Comparison of ENCODE assay signal across 14 cellular contexts in the genomic region with DNA sequence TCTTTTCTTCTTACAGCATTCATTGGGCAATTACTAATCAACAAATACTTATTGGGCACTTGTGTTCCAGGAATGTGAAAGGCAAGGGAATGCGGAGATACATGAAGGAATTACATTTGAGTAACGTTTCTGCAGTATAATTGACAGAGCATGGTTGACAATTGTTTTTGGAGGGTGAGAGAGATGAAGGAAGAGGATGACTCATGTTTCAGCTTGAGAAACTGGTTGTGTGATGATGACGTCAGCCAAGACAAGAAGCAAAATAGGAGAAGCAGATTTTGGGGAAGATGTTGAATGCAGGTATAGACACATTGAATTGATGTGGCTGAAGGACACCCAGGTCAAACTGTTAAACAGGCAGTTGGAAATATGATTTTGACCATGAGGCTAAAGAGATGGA. TPM values are rescaled to one million over a fixed set of nuclear protein-coding genes. Genes with fewer than 3 reads are reported as not detected.
DNase-seq lines count a peak whose midpoint lies in the region; ATAC-seq, FAIRE-seq and TF ChIP-seq lines count a peak whose summit lies in the region.
"Had no signal": no experiment of that assay in that cellular context is flagged by ENCODE, and none has a peak within 500 bp of the region (broad histone marks: within the 10 kb centered on the region; RNA-seq: fewer than 3 reads in every experiment).

No MANE protein-coding gene starts in this region.

- H3K36me3 ChIP-seq in HEK293 (ENCODE audit: control insufficient read depth in 2 of 2, insufficient read depth in 1 of 2, low read length in 2 of 2) (no peaks in the 10 kb centered on the region), Peyer's patch (no peaks in the 10 kb centered on the region)

- WGBS in A549 (ENCODE audit: missing lambda C conversion rate) = 55% methylated on average over 3 of the region's 3 CpGs

- no peak overlapping the region for H3K4me2 ChIP-seq in A549

- POLR2A ChIA-PET in A549 (lab: Yijun Ruan, JAX) = no interaction called here
- POLR2A ChIA-PET in HEK293 (lab: Yijun Ruan, JAX) = no interaction called here
- POLR2A ChIA-PET in RWPE1 (lab: Yijun Ruan, JAX; ENCODE audit: low non-redundant PET) = no interaction called here

- H3K4me1 ChIP-seq in A549 (no peaks in the 10 kb centered on the region), HEK293 (ENCODE audit: control insufficient read depth, insufficient read depth, low read length) (no peaks in the 10 kb centered on the region), Peyer's patch (no peaks in the 10 kb centered on the region)

- TF ChIP-seq CTCF in A549 (IDR thresholded peaks at IDR 0.05) (no peak), HEK293 (tag by site-specific recombination; IDR thresholded peaks at IDR 0.05) (no peak), RWPE1 (conservative IDR thresholded peaks at IDR 0.05; ENCODE audit: low read depth) (no peak), fibroblast of mammary gland (conservative IDR thresholded peaks at IDR 0.05; ENCODE audit: control insufficient read depth, insufficient read depth, low read depth, low read length) (no peak), GM10266 (IDR thresholded peaks at IDR 0.05; ENCODE audit: control insufficient read depth, insufficient read depth, low read depth, missing control alignments) (no peak), Peyer's patch (IDR thresholded peaks at IDR 0.05) (no peak)

- no peak for ATAC-seq in A549

- DNase-seq in A549 (ENCODE audit: low read depth in 1 of 2, low spot score in 1 of 2) = no peak
- DNase-seq in RWPE1 (ENCODE audit: low spot score) = peak; percentile 13
- DNase-seq in fibroblast of mammary gland (ENCODE audit: low read depth) = peak; percentile 76
- no peak for DNase-seq in GM10266 (ENCODE audit: extremely low spot score)
- DNase-seq in Peyer's patch = no peak
- DNase-seq in stimulated activated CD8-positive, alpha-beta memory T cell treated with anti-CD3 and anti-CD28 coated beads, Interleukin-4, amount 100 ng/mL, for 48 hours = no peak
- no peak for DNase-seq in activated CD8-positive, alpha-beta memory T cell treated with anti-CD3 and anti-CD28 coated beads for 24 hours
- DNase-seq: activated CD4-positive, alpha-beta T cell treated with anti-CD3 and anti-CD28 coated beads, Interleukin-2, amount 50 U/mL, for 48 hours; DND-41; NCI-H1694; stimulated activated CD4-positive, alpha-beta T cell treated with anti-CD3 and anti-CD28 coated beads, Interleukin-15, amount 100 ng/mL, for 24 hours had no signal

- FAIRE-seq in A549 (lab: Jason Lieb, UNC) = no peak
- FAIRE-seq: H54, HTR-8/SVneo had no signal

- TF ChIP-seq EP300 in A549 (IDR thresholded peaks at IDR 0.05) = no peak

- H3K9me3 ChIP-seq in A549 = no peaks in the 10 kb centered on the region
- no peaks in the 10 kb centered on the region for H3K9me3 ChIP-seq in HEK293 (ENCODE audit: control insufficient read depth, insufficient read depth, low read depth, low read length)
- H3K9me3 ChIP-seq in Peyer's patch = no peaks in the 10 kb centered on the region

- H3K27me3 ChIP-seq in Peyer's patch = no peaks in the 10 kb centered on the region

- TF ChIP-seq POLR2A in A549 (IDR thresholded peaks at IDR 0.05; ENCODE audit: low read length) = no peak
- no peak for TF ChIP-seq POLR2A in Peyer's patch (IDR thresholded peaks at IDR 0.05)

- CTCF ChIA-PET in A549 (lab: Yijun Ruan, JAX) = no interaction called here
- CTCF ChIA-PET in HEK293 (lab: Yijun Ruan, JAX) = no interaction called here
- CTCF ChIA-PET in RWPE1 (lab: Yijun Ruan, JAX) = no interaction called here

- TF ChIP-seq RAD21 in A549 (conservative IDR thresholded peaks at IDR 0.05 in 1 of 2, IDR thresholded peaks at IDR 0.05 in 1 of 2) = no peak

- H3K4me3 ChIP-seq in A549 (no peak overlapping the region), HEK293 (ENCODE audit: low read depth, low read length) (no peak overlapping the region), fibroblast of mammary gland (ENCODE audit: control insufficient read depth, low read depth, low read length) (no peak overlapping the region), Peyer's patch (no peak overlapping the region)

- H3K27ac ChIP-seq in A549 (no peak overlapping the region), HEK293 (ENCODE audit: extremely low read depth, low read depth, low read length) (no peak overlapping the region), RWPE1 (no peak overlapping the region), Peyer's patch (no peak overlapping the region)

TF ChIP-seq in A549, 52 proteins besides CTCF, POLR2A, EP300 and RAD21:
- TF ChIP-seq FOSL2 (IDR thresholded peaks at IDR 0.05) = no peak
- TF ChIP-seq FOSL2 (CRISPR knock-in tag; IDR thresholded peaks at IDR 0.05) = peak; percentile 76
- TF ChIP-seq NR3C1 (IDR thresholded peaks at IDR 0.05) = no peak
- no peak for TF ChIP-seq HOXB13 (CRISPR knock-in tag; IDR thresholded peaks at IDR 0.05; ENCODE audit: low read depth)

TF ChIP-seq in HEK293, 187 proteins besides CTCF, POLR2A, EP300 and RAD21:
- peak; percentile 41; the same call in 1 of the 2 replicates for TF ChIP-seq ZNF394 (tag by site-specific recombination; IDR thresholded peaks at IDR 0.05; ENCODE audit: borderline replicate concordance)
- TF ChIP-seq ZNF629 (tag by site-specific recombination; IDR thresholded peaks at IDR 0.05) = peak; percentile 82
- TF ChIP-seq ZBTB21 (tag by site-specific recombination; IDR thresholded peaks at IDR 0.05) = peak; percentile 57; the same call in 1 of the 2 replicates
- peak; percentile 93 for TF ChIP-seq ATF2 (tag by site-specific recombination; IDR thresholded peaks at IDR 0.05; ENCODE audit: low read depth)
- TF ChIP-seq ZNF37A (tag by site-specific recombination; IDR thresholded peaks at IDR 0.05) = no peak
- peak; percentile 42; the same call in 1 of the 2 replicates for TF ChIP-seq PRDM1 (tag by site-specific recombination; IDR thresholded peaks at IDR 0.05)
- TF ChIP-seq INSM2 (tag by site-specific recombination; IDR thresholded peaks at IDR 0.05) = 0 out of 2 replicates have a peak, but pooled peaks have one; percentile 46
- TF ChIP-seq ZNF558 (tag by site-specific recombination; IDR thresholded peaks at IDR 0.05) = 0 out of 2 replicates have a peak, but pooled peaks have one; percentile 53
- no peak for TF ChIP-seq ZBTB6 (tag by site-specific recombination; IDR thresholded peaks at IDR 0.05)
- TF ChIP-seq ZNF670 (tag by site-specific recombination; IDR thresholded peaks at IDR 0.05; ENCODE audit: low read depth) = no peak
- 0 out of 2 replicates have a peak, but pooled peaks have one; percentile 27 for TF ChIP-seq ZNF324 (tag by site-specific recombination; IDR thresholded peaks at IDR 0.05)

RNA-seq across cellular contexts. Expression of gene CPEB2, which starts 8.0 kb away (rescaled TPM):
- polyA plus RNA-seq in A549 (2011; rRNA removed) = 16.8 and 24.3 TPM in 2 replicates
- 2.9 and 3.3 TPM in 2 replicates for polyA plus RNA-seq in A549 (2012; cell fraction: cytosol; rRNA removed)
- polyA plus RNA-seq in A549 (2012; cell fraction: nucleus; rRNA removed) = 4.4 and 7.5 TPM in 2 replicates
- 11.4 to 16.4 TPM (median 16.2 TPM) in 3 replicates for polyA plus RNA-seq in A549 (2017; fragmentation: RNase III; extraction: RNeasy Plus Mini Kit Qiagen cat#74134 plus additional on column Dnase treatment)
- 19.8 and 21.3 TPM in 2 replicates for polyA minus RNA-seq in A549 (2011; rRNA and poly(A)+ RNA removed)
- 10 to 100 TPM; 10.7 to 25.9 (median 19.8) TPM for total RNA-seq in Peyer's patch

Comparison
In these comparisons a context has a peak if more than half of its experiments do, and no peak if none do; other contexts are left out.
1. DNase-seq: peak in RWPE1 (single experiment) and fibroblast of mammary gland (single experiment); none in A549 (0 of 2), GM10266 (single experiment), Peyer's patch (0 of 3), stimulated activated CD8-positive, alpha-beta memory T cell treated with anti-CD3 and anti-CD28 coated beads, Interleukin-4, amount 100 ng/mL, for 48 hours (single experiment) and activated CD8-positive, alpha-beta memory T cell treated with anti-CD3 and anti-CD28 coated beads for 24 hours (single experiment).